ENCODE assay signal across 24 cellular contexts in genomic region chr9:16304301-16304700, GRCh38.
"Had no signal": no experiment of that assay in that cellular context is flagged by ENCODE, and none has a peak within 500 bp of the region (broad histone marks: within the 10 kb centered on the region; RNA-seq: fewer than 3 reads in every experiment).

No MANE protein-coding gene starts in this region.

- H3K4me3 Mint-ChIP-seq: activated CD4-positive, alpha-beta memory T cell treated with anti-CD3 and anti-CD28 coated beads for 36 hours; activated naive CD8-positive, alpha-beta T cell treated with anti-CD3 and anti-CD28 coated beads for 36 hours; effector memory CD8-positive, alpha-beta T cell; stimulated activated naive CD8-positive, alpha-beta T cell treated with anti-CD3 and anti-CD28 coated beads, Interleukin-15, Interleukin-2, amounts not matched to agents 100 ng/mL and 50 ng/mL, for 24 hours; T-helper 17 cell had no signal

- H3K4me1 ChIP-seq: colonic mucosa, gastrocnemius medialis, prostate gland had no signal

- H3K27ac Mint-ChIP-seq: activated CD4-positive, alpha-beta memory T cell treated with anti-CD3 and anti-CD28 coated beads for 36 hours; activated naive CD8-positive, alpha-beta T cell treated with anti-CD3 and anti-CD28 coated beads for 36 hours; effector memory CD8-positive, alpha-beta T cell; stimulated activated naive CD8-positive, alpha-beta T cell treated with anti-CD3 and anti-CD28 coated beads, Interleukin-15, Interleukin-2, amounts not matched to agents 100 ng/mL and 50 ng/mL, for 24 hours; T-helper 17 cell had no signal

- H3K9me3 Mint-ChIP-seq: activated CD4-positive, alpha-beta memory T cell treated with anti-CD3 and anti-CD28 coated beads for 36 hours; activated naive CD8-positive, alpha-beta T cell treated with anti-CD3 and anti-CD28 coated beads for 36 hours; stimulated activated naive CD8-positive, alpha-beta T cell treated with anti-CD3 and anti-CD28 coated beads, Interleukin-15, Interleukin-2, amounts not matched to agents 100 ng/mL and 50 ng/mL, for 24 hours had no signal

- ATAC-seq: effector memory CD8-positive, alpha-beta T cell; gastrocnemius medialis; left ventricle myocardium superior; mucosa of descending colon; right cardiac atrium; T-helper 17 cell had no signal

- H3K27me3 Mint-ChIP-seq: activated CD4-positive, alpha-beta memory T cell treated with anti-CD3 and anti-CD28 coated beads for 36 hours; activated naive CD8-positive, alpha-beta T cell treated with anti-CD3 and anti-CD28 coated beads for 36 hours; effector memory CD8-positive, alpha-beta T cell; stimulated activated naive CD8-positive, alpha-beta T cell treated with anti-CD3 and anti-CD28 coated beads, Interleukin-15, Interleukin-2, amounts not matched to agents 100 ng/mL and 50 ng/mL, for 24 hours; T-helper 17 cell had no signal

- H3K4me1 Mint-ChIP-seq: activated naive CD8-positive, alpha-beta T cell treated with anti-CD3 and anti-CD28 coated beads for 36 hours; T-helper 17 cell had no signal

- H3K9me3 ChIP-seq: colonic mucosa, esophagus muscularis mucosa, gastrocnemius medialis, mucosa of descending colon, prostate gland, thyroid gland had no signal

- H3K27me3 ChIP-seq: colonic mucosa, esophagus muscularis mucosa, thyroid gland had no signal

- H3K36me3 Mint-ChIP-seq: activated CD4-positive, alpha-beta memory T cell treated with anti-CD3 and anti-CD28 coated beads for 36 hours; activated naive CD8-positive, alpha-beta T cell treated with anti-CD3 and anti-CD28 coated beads for 36 hours had no signal

- H3K36me3 ChIP-seq: colonic mucosa, esophagus muscularis mucosa, gastrocnemius medialis, prostate gland, thyroid gland had no signal

- FAIRE-seq: astrocyte, endothelial cell of umbilical vein had no signal

- DNase-seq: activated CD4-positive, alpha-beta memory T cell treated with anti-CD3 and anti-CD28 coated beads for 36 hours; activated CD4-positive, alpha-beta T cell treated with anti-CD3 and anti-CD28 coated beads for 4 hours; activated CD4-positive, CD25-positive, alpha-beta regulatory T cell; activated naive CD4-positive, alpha-beta T cell treated with Interleukin-2 at 50 U/mL for 16 hours; activated naive CD8-positive, alpha-beta T cell treated with anti-CD3 and anti-CD28 coated beads for 36 hours; activated T-cell treated with anti-CD3 and anti-CD28 coated beads, Interleukin-2, amount 50 U/mL, for 48 hours; colonic mucosa; dorsolateral prefrontal cortex; effector memory CD8-positive, alpha-beta T cell; gastrocnemius medialis; hippocampal formation; left ventricle myocardium superior; mucosa of descending colon; right cardiac atrium; stimulated activated CD4-positive, alpha-beta T cell treated with anti-CD3 and anti-CD28 coated beads, Interleukin-12 subunit alpha, Interleukin-12 subunit beta, amount 100 ng/mL, for 4 hours; stimulated activated CD4-positive, alpha-beta T cell treated with anti-CD3 and anti-CD28 coated beads, Interleukin-1b, Interleukin-23, amount 100 ng/mL, for 48 hours; substantia nigra; T-helper 17 cell had no signal

- H3K27ac ChIP-seq: colonic mucosa, dorsolateral prefrontal cortex, esophagus muscularis mucosa, gastrocnemius medialis, prostate gland, thyroid gland had no signal

- H3K4me3 ChIP-seq: colonic mucosa, dorsolateral prefrontal cortex, esophagus muscularis mucosa, gastrocnemius medialis, mucosa of descending colon, prostate gland, thyroid gland had no signal
